In the genomic region with DNA sequence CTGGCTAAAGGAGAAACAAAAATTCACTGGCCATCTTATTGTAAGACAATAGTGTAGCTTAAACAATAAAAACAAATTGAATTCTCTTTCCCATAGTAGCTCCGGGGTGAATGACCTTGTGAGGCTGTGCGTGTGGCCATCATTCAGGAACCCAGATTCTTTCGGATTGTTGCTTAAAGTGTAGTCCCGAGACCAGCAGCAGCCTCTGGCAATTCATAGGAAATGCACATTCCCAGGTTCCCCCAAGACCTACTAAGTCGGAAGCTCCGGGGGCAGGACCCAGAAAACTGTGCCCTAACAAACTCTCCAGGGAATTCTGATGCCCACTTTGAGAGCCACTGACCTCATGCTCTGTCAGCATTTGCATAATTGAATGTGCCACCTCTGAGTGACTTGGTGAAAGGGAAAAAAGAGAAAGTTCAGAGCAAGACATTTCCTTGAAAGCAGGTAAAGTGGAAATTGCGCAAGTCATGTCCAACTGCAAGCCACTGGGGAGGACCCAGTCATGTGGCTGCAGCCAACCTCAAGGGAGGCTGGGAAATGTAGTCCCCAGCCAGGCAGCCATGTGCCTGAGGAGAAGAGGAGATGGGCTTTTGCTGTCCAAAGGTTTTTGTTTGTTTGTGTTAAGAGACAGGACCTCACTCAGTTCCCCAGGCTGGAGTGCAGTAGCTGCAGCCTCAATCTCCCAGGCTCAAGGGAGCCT, we compare ENCODE assay signal across 8 cellular contexts. TPM values are rescaled to one million over a fixed set of nuclear protein-coding genes. Genes with fewer than 3 reads are reported as not detected.
DNase-seq lines count a peak whose midpoint lies in the region; ATAC-seq and TF ChIP-seq lines count a peak whose summit lies in the region.

No MANE protein-coding gene starts in this region.

- POLR2A ChIA-PET in activated CD8-positive, alpha-beta T cell treated with anti-CD3 and anti-CD28 coated beads, Interleukin-2, amount 10 ng/mL, durations not matched to agents 7 days and 5 days (lab: Charles Lee): interaction anchor here (0.8 kb wide), 1 partner anchor 54 kb away, joined by 3 read pairs; no protein-coding TSS in a partner anchor
- POLR2A ChIA-PET in CD4-positive, alpha-beta T cell (lab: Charles Lee): no interaction called here

- peaks cover 3% of the 10 kb centered on the region for H3K36me3 Mint-ChIP-seq in activated CD8-positive, alpha-beta T cell treated with anti-CD3 and anti-CD28 coated beads, Interleukin-2, amount 10 ng/mL, durations not matched to agents 7 days and 5 days (ENCODE audit: low read depth)
- H3K36me3 Mint-ChIP-seq in stimulated activated effector memory CD8-positive, alpha-beta T cell treated with anti-CD3 and anti-CD28 coated beads, Interleukin-12 subunit alpha, Interleukin-12 subunit beta, amount 100 ng/mL, for 72 hours: no peaks in the 10 kb centered on the region
- no peaks in the 10 kb centered on the region for H3K36me3 Mint-ChIP-seq in CD4-positive, alpha-beta T cell (ENCODE audit: low read depth)

- peaks cover 8% of the 10 kb centered on the region for H3K9me3 Mint-ChIP-seq in activated CD8-positive, alpha-beta T cell treated with anti-CD3 and anti-CD28 coated beads, Interleukin-2, amount 10 ng/mL, durations not matched to agents 7 days and 5 days (ENCODE audit: insufficient read depth)
- H3K9me3 Mint-ChIP-seq in stimulated activated effector memory CD8-positive, alpha-beta T cell treated with anti-CD3 and anti-CD28 coated beads, Interleukin-12 subunit alpha, Interleukin-12 subunit beta, amount 100 ng/mL, for 72 hours: peaks cover 4% of the 10 kb centered on the region
- H3K9me3 Mint-ChIP-seq in CD4-positive, alpha-beta T cell: peaks cover 6% of the 10 kb centered on the region

- TF ChIP-seq CTCF in CD4-positive, alpha-beta T cell (IDR thresholded peaks at IDR 0.05): no peak

- H3K27ac Mint-ChIP-seq in activated CD8-positive, alpha-beta T cell treated with anti-CD3 and anti-CD28 coated beads, Interleukin-2, amount 10 ng/mL, durations not matched to agents 7 days and 5 days: no peak overlapping the region
- no peak overlapping the region for H3K27ac Mint-ChIP-seq in stimulated activated effector memory CD8-positive, alpha-beta T cell treated with anti-CD3 and anti-CD28 coated beads, Interleukin-12 subunit alpha, Interleukin-12 subunit beta, amount 100 ng/mL, for 72 hours
- H3K27ac Mint-ChIP-seq in CD4-positive, alpha-beta T cell: no peak overlapping the region

- peak overlapping the region; percentile 15 for H3K4me3 Mint-ChIP-seq in activated CD8-positive, alpha-beta T cell treated with anti-CD3 and anti-CD28 coated beads, Interleukin-2, amount 10 ng/mL, durations not matched to agents 7 days and 5 days
- no peak overlapping the region for H3K4me3 Mint-ChIP-seq in stimulated activated effector memory CD8-positive, alpha-beta T cell treated with anti-CD3 and anti-CD28 coated beads, Interleukin-12 subunit alpha, Interleukin-12 subunit beta, amount 100 ng/mL, for 72 hours
- no peak overlapping the region for H3K4me3 Mint-ChIP-seq in CD4-positive, alpha-beta T cell

- CTCF ChIA-PET in activated CD8-positive, alpha-beta T cell treated with anti-CD3 and anti-CD28 coated beads, Interleukin-2, amount 10 ng/mL, durations not matched to agents 7 days and 5 days (lab: Charles Lee): interaction anchor here (1.2 to 17.8 kb wide), 2 partner anchors 11 to 26 kb away, joined by 3 to 406 read pairs; no protein-coding TSS in a partner anchor
- CTCF ChIA-PET in CD4-positive, alpha-beta T cell (lab: Charles Lee): no interaction called here

- H3K9ac ChIP-seq in BLaER1 treated with 17β-estradiol and CSF1 and Interleukin-3, amounts not matched to agents 10 nM and 100 nM: no peak overlapping the region
- H3K9ac ChIP-seq in HUES48 (ENCODE audit: low read depth, low read length): peak overlapping the region; percentile 54; the same call in 1 of the 2 replicates

- peak overlapping the region in 2 of 11 experiments; percentile 11 to 30; a peak in 5 of 22 replicates for H3K27ac ChIP-seq in BLaER1 treated with 17β-estradiol and CSF1 and Interleukin-3, amounts not matched to agents 10 nM and 100 nM
- H3K27ac ChIP-seq in HUES48 (ENCODE audit: low read depth, low read length): peak overlapping the region; percentile 14
- H3K27ac ChIP-seq in CD4-positive, alpha-beta T cell (ENCODE audit: low read depth, low read length): no peak overlapping the region

- intact Hi-C loops in CD4-positive, alpha-beta T cell (cut with DNase I, micrococcal nuclease): no loop called here

- peaks cover 0 to 3% (median 0%) of the 10 kb centered on the region in 11 experiments; a peak in 1 of 22 replicates for H3K36me3 ChIP-seq in BLaER1 treated with 17β-estradiol and CSF1 and Interleukin-3, amounts not matched to agents 10 nM and 100 nM
- H3K36me3 ChIP-seq in HUES48 (ENCODE audit: control insufficient read depth, insufficient read depth, low read length): no peaks in the 10 kb centered on the region

- peak; percentile 83 for ATAC-seq in activated CD8-positive, alpha-beta T cell treated with anti-CD3 and anti-CD28 coated beads, Interleukin-2, amount 10 ng/mL, durations not matched to agents 7 days and 5 days
- ATAC-seq in stimulated activated effector memory CD8-positive, alpha-beta T cell treated with anti-CD3 and anti-CD28 coated beads, Interleukin-12 subunit alpha, Interleukin-12 subunit beta, amount 100 ng/mL, for 72 hours: peak; percentile 47
- ATAC-seq in GM19328 (IDR thresholded peaks at IDR 0.05; ENCODE audit: unreplicated experiment): no peak
- ATAC-seq in CD4-positive, alpha-beta T cell (ENCODE audit: poor library complexity): no peak

- H3K4me3 ChIP-seq in BLaER1 treated with 17β-estradiol and CSF1 and Interleukin-3, amounts not matched to agents 10 nM and 100 nM: no peak overlapping the region
- peak overlapping the region; percentile 51 for H3K4me3 ChIP-seq in HUES48 (ENCODE audit: low read depth, low read length)

- H3K4me2 ChIP-seq in BLaER1 treated with 17β-estradiol and CSF1 and Interleukin-3, amounts not matched to agents 10 nM and 100 nM: peak overlapping the region; percentile 12 to 75 (median 51); a peak in 19 of 22 replicates

- DNase-seq in activated CD8-positive, alpha-beta T cell treated with anti-CD3 and anti-CD28 coated beads, Interleukin-2, amount 10 ng/mL, durations not matched to agents 7 days and 5 days: peak; percentile 61
- DNase-seq in iPS-NIHi11 (ENCODE audit: low spot score) (peak; percentile 76), mesenteric fat pad (ENCODE audit: low spot score) (no peak)
- peak in 1 of 2 donors; percentile 39 for DNase-seq in stimulated activated effector memory CD8-positive, alpha-beta T cell treated with anti-CD3 and anti-CD28 coated beads, Interleukin-12 subunit alpha, Interleukin-12 subunit beta, amount 100 ng/mL, for 72 hours (ENCODE audit: low spot score in 2 of 2)
- no peak for DNase-seq in CD4-positive, alpha-beta T cell

- H3K9me3 ChIP-seq in BLaER1 treated with 17β-estradiol and CSF1 and Interleukin-3, amounts not matched to agents 10 nM and 100 nM (replicated peaks in 1 of 11): peaks cover 36 to 47% (median 42%) of the 10 kb centered on the region in 11 experiments
- peaks cover 2% of the 10 kb centered on the region; the same call in 1 of the 2 replicates for H3K9me3 ChIP-seq in HUES48 (ENCODE audit: control insufficient read depth, insufficient read depth, low read length)
- H3K9me3 ChIP-seq in CD4-positive, alpha-beta T cell (ENCODE audit: control insufficient read depth, low read length): peaks cover 23% of the 10 kb centered on the region

- no peaks in the 10 kb centered on the region for H4K20me1 ChIP-seq in BLaER1 treated with 17β-estradiol and CSF1 and Interleukin-3, amounts not matched to agents 10 nM and 100 nM

- peaks cover 10 to 80% (median 19%) of the 10 kb centered on the region in 10 experiments; a peak in 19 of 20 replicates for H3K4me1 ChIP-seq in BLaER1 treated with 17β-estradiol and CSF1 and Interleukin-3, amounts not matched to agents 10 nM and 100 nM
- H3K4me1 ChIP-seq in HUES48 (ENCODE audit: control insufficient read depth, insufficient read depth, low read length): peaks cover 7% of the 10 kb centered on the region

- H3K27me3 ChIP-seq in BLaER1 treated with 17β-estradiol and CSF1 and Interleukin-3, amounts not matched to agents 10 nM and 100 nM: no peaks in the 10 kb centered on the region
- no peaks in the 10 kb centered on the region for H3K27me3 ChIP-seq in HUES48 (ENCODE audit: control insufficient read depth, insufficient read depth, low read length)
- H3K27me3 ChIP-seq in CD4-positive, alpha-beta T cell (ENCODE audit: control insufficient read depth, insufficient read depth, low read length): no peaks in the 10 kb centered on the region

- peaks cover 2% of the 10 kb centered on the region for H3K27me3 Mint-ChIP-seq in activated CD8-positive, alpha-beta T cell treated with anti-CD3 and anti-CD28 coated beads, Interleukin-2, amount 10 ng/mL, durations not matched to agents 7 days and 5 days (ENCODE audit: low read depth)
- peaks cover 6% of the 10 kb centered on the region for H3K27me3 Mint-ChIP-seq in CD4-positive, alpha-beta T cell

- peaks cover 11% of the 10 kb centered on the region for H3K4me1 Mint-ChIP-seq in activated CD8-positive, alpha-beta T cell treated with anti-CD3 and anti-CD28 coated beads, Interleukin-2, amount 10 ng/mL, durations not matched to agents 7 days and 5 days (ENCODE audit: low read depth)
- no peaks in the 10 kb centered on the region for H3K4me1 Mint-ChIP-seq in stimulated activated effector memory CD8-positive, alpha-beta T cell treated with anti-CD3 and anti-CD28 coated beads, Interleukin-12 subunit alpha, Interleukin-12 subunit beta, amount 100 ng/mL, for 72 hours
- peaks cover 6% of the 10 kb centered on the region for H3K4me1 Mint-ChIP-seq in CD4-positive, alpha-beta T cell (ENCODE audit: low read depth)

RNA-seq across cellular contexts. Expression of a gene that starts 50.7 kb away (rescaled TPM):
- total RNA-seq in activated CD8-positive, alpha-beta T cell treated with anti-CD3 and anti-CD28 coated beads, Interleukin-2, amount 10 ng/mL, durations not matched to agents 7 days and 5 days: under 1 TPM in 1 of 2 experiments, not detected in 1; 0.05 TPM
- 2.5 TPM for total RNA-seq in mesenteric fat pad
- under 1 TPM; 0.14 to 0.19 TPM for total RNA-seq in CD4-positive, alpha-beta T cell

RNA-seq across cellular contexts. Expression of a gene that starts 54.8 kb away (rescaled TPM):
- total RNA-seq in activated CD8-positive, alpha-beta T cell treated with anti-CD3 and anti-CD28 coated beads, Interleukin-2, amount 10 ng/mL, durations not matched to agents 7 days and 5 days: 100 to 1,000 TPM; 646 to 682 TPM
- total RNA-seq in mesenteric fat pad: 125 TPM
- 100 to 1,000 TPM; 169 to 173 TPM for total RNA-seq in CD4-positive, alpha-beta T cell

Comparison
In these comparisons a context has a peak if more than half of its experiments do, and no peak if none do; other contexts are left out.
1. ATAC-seq: peak in activated CD8-positive, alpha-beta T cell treated with anti-CD3 and anti-CD28 coated beads, Interleukin-2, amount 10 ng/mL, durations not matched to agents 7 days and 5 days (single experiment) and stimulated activated effector memory CD8-positive, alpha-beta T cell treated with anti-CD3 and anti-CD28 coated beads, Interleukin-12 subunit alpha, Interleukin-12 subunit beta, amount 100 ng/mL, for 72 hours (single experiment); none in GM19328 (single experiment) and CD4-positive, alpha-beta T cell (single experiment).
2. DNase-seq: peak in activated CD8-positive, alpha-beta T cell treated with anti-CD3 and anti-CD28 coated beads, Interleukin-2, amount 10 ng/mL, durations not matched to agents 7 days and 5 days (single experiment) and iPS-NIHi11 (single experiment); none in mesenteric fat pad (single experiment) and CD4-positive, alpha-beta T cell (0 of 10).